Comparison of ENCODE assay signal across 22 cellular contexts in genomic region chr10:15642095-15642494, GRCh38.
DNase-seq lines count a peak whose midpoint lies in the region; ATAC-seq and TF ChIP-seq lines count a peak whose summit lies in the region.
"Had no signal": no experiment of that assay in that cellular context is flagged by ENCODE, and none has a peak within 500 bp of the region (broad histone marks: within the 10 kb centered on the region; RNA-seq: fewer than 3 reads in every experiment).

No MANE protein-coding gene starts in this region.

- no peak overlapping the region for H3K4me3 Mint-ChIP-seq in MCF 10A (ENCODE audit: unreplicated experiment)
- H3K4me3 Mint-ChIP-seq: activated CD4-positive, alpha-beta T cell treated with anti-CD3 and anti-CD28 coated beads, Interleukin-2, amount 10 ng/mL, durations not matched to agents 24 days and 14 days; brain; CD4-positive, CD25-positive, alpha-beta regulatory T cell; natural killer cell treated with Interleukin-12 subunit alpha and Interleukin-12 subunit beta and Interleukin-15 and Interleukin-18, amount 100 ng/mL, for 72 hours had no signal

- H2AFZ ChIP-seq in mammary epithelial cell (ENCODE audit: low read depth, low read length): no peak overlapping the region
- H2AFZ ChIP-seq: parathyroid adenoma had no signal

- H3K27ac Mint-ChIP-seq in MCF 10A (ENCODE audit: low read depth, unreplicated experiment): no peak overlapping the region
- H3K27ac Mint-ChIP-seq: activated CD4-positive, alpha-beta T cell treated with anti-CD3 and anti-CD28 coated beads, Interleukin-2, amount 10 ng/mL, durations not matched to agents 24 days and 14 days; brain; CD4-positive, CD25-positive, alpha-beta regulatory T cell; natural killer cell treated with Interleukin-12 subunit alpha and Interleukin-12 subunit beta and Interleukin-15 and Interleukin-18, amount 100 ng/mL, for 72 hours had no signal

- BruUV-seq in MCF 10A (replicated peaks; lab: Mats Ljungman, UMichigan) (no TSS peak), mammary epithelial cell (replicated peaks; lab: Mats Ljungman, UMichigan) (no TSS peak)

- H3K36me3 Mint-ChIP-seq in MCF 10A (ENCODE audit: insufficient read depth, unreplicated experiment): no peaks in the 10 kb centered on the region
- H3K36me3 Mint-ChIP-seq: brain; CD4-positive, CD25-positive, alpha-beta regulatory T cell; natural killer cell treated with Interleukin-12 subunit alpha and Interleukin-12 subunit beta and Interleukin-15 and Interleukin-18, amount 100 ng/mL, for 72 hours had no signal

- peaks cover 38% of the 10 kb centered on the region for H3K27me3 Mint-ChIP-seq in MCF 10A (ENCODE audit: insufficient read depth, unreplicated experiment)
- H3K27me3 Mint-ChIP-seq: activated CD4-positive, alpha-beta T cell treated with anti-CD3 and anti-CD28 coated beads, Interleukin-2, amount 10 ng/mL, durations not matched to agents 24 days and 14 days; CD4-positive, CD25-positive, alpha-beta regulatory T cell; natural killer cell treated with Interleukin-12 subunit alpha and Interleukin-12 subunit beta and Interleukin-15 and Interleukin-18, amount 100 ng/mL, for 72 hours had no signal

- in situ Hi-C loops in mammary epithelial cell (cut with MboI; ENCODE audit: low sequenced_read_pairs in 2 of 2): no loop called here
- in situ Hi-C loops in astrocyte of the cerebellum (cut with HindIII; ENCODE audit: low sequenced_read_pairs): loop anchor here (5.0 kb wide), 1 partner anchor 45 kb away; no protein-coding TSS in a partner anchor

- POLR2A ChIA-PET in MCF 10A (lab: Yijun Ruan, JAX): interaction anchor here (0.7 kb wide), 1 partner anchor 9 kb away, joined by 3 read pairs; no protein-coding TSS in a partner anchor

- no peak overlapping the region for H3K4me2 ChIP-seq in mammary epithelial cell (ENCODE audit: insufficient read depth, low read depth, low read length)

- H3K4me3 ChIP-seq in mammary epithelial cell (replicated peaks in 1 of 3; ENCODE audit: insufficient read depth in 1 of 3, low read depth in 2 of 3, low read length in 3 of 3) (no peak overlapping the region), astrocyte of the cerebellum (ENCODE audit: low read depth, low read length) (no peak overlapping the region), fibroblast of villous mesenchyme (ENCODE audit: low read depth, low read length) (no peak overlapping the region)
- H3K4me3 ChIP-seq: heart right ventricle, skin epidermis had no signal

- no peaks in the 10 kb centered on the region for H3K4me1 Mint-ChIP-seq in MCF 10A (ENCODE audit: insufficient read depth, unreplicated experiment)
- H3K4me1 Mint-ChIP-seq: activated CD4-positive, alpha-beta T cell treated with anti-CD3 and anti-CD28 coated beads, Interleukin-2, amount 10 ng/mL, durations not matched to agents 24 days and 14 days; CD4-positive, CD25-positive, alpha-beta regulatory T cell had no signal

- no peaks in the 10 kb centered on the region for H3K79me2 ChIP-seq in mammary epithelial cell (ENCODE audit: insufficient read depth, low read length)
- H3K79me2 ChIP-seq: parathyroid adenoma had no signal

- no peaks in the 10 kb centered on the region for H3K36me3 ChIP-seq in mammary epithelial cell (ENCODE audit: insufficient read depth, low read length)
- H3K36me3 ChIP-seq: heart right ventricle had no signal

- intact Hi-C loops in MCF 10A (cut with micrococcal nuclease) (no loop called here), mammary epithelial cell (cut with micrococcal nuclease) (no loop called here)

- H3K9me3 Mint-ChIP-seq in MCF 10A (ENCODE audit: unreplicated experiment): no peaks in the 10 kb centered on the region
- H3K9me3 Mint-ChIP-seq: activated CD4-positive, alpha-beta T cell treated with anti-CD3 and anti-CD28 coated beads, Interleukin-2, amount 10 ng/mL, durations not matched to agents 24 days and 14 days; brain; CD4-positive, CD25-positive, alpha-beta regulatory T cell; natural killer cell treated with Interleukin-12 subunit alpha and Interleukin-12 subunit beta and Interleukin-15 and Interleukin-18, amount 100 ng/mL, for 72 hours had no signal

- no peak overlapping the region for H3K9ac ChIP-seq in mammary epithelial cell (ENCODE audit: insufficient read depth, low read length)
- H3K9ac ChIP-seq: parathyroid adenoma had no signal

- H3K27ac ChIP-seq in mammary epithelial cell (ENCODE audit: insufficient read depth, low read depth, low read length): no peak overlapping the region
- H3K27ac ChIP-seq: 22Rv1, heart right ventricle, parathyroid adenoma, skin epidermis had no signal

- no peaks in the 10 kb centered on the region for H3K9me3 ChIP-seq in mammary epithelial cell (replicated peaks; ENCODE audit: insufficient read depth, low read length)
- H3K9me3 ChIP-seq: heart right ventricle had no signal

- DNase-seq in MCF 10A (ENCODE audit: unreplicated experiment) (peak; percentile 3), mammary epithelial cell (no peak), astrocyte of the cerebellum (ENCODE audit: low read depth) (peak; percentile 32), fibroblast of villous mesenchyme (ENCODE audit: low read depth) (peak; percentile 14), NCI-H446 (lab: John Stamatoyannopoulos, UW) (no peak), D341Med (ENCODE audit: low spot score) (no peak)
- DNase-seq: activated CD4-positive, alpha-beta T cell treated with anti-CD3 and anti-CD28 coated beads, Interleukin-2, amount 10 ng/mL, durations not matched to agents 24 days and 14 days; CD4-positive, CD25-positive, alpha-beta regulatory T cell; cortex of kidney; heart right ventricle; mesendoderm; MV-4-11; NCI-H524 treated with DMSO at 0.1 percent for 48 hours; stimulated activated CD4-positive, alpha-beta T cell treated with anti-CD3 and anti-CD28 coated beads, Interleukin-4, amount 100 ng/mL, for 24 hours had no signal

- no peaks in the 10 kb centered on the region for H3K4me1 ChIP-seq in mammary epithelial cell (ENCODE audit: insufficient read depth, low read length)
- H3K4me1 ChIP-seq: heart right ventricle, parathyroid adenoma had no signal

- dilution Hi-C loops in mammary epithelial cell (cut with HindIII; ENCODE audit: low sequenced_read_pairs): no loop called here

- TF ChIP-seq CTCF in MCF 10A (IDR thresholded peaks at IDR 0.05; ENCODE audit: unreplicated experiment): no peak
- no peak for TF ChIP-seq CTCF in mammary epithelial cell (conservative IDR thresholded peaks at IDR 0.05 in 1 of 2, IDR thresholded peaks at IDR 0.05 in 1 of 2; ENCODE audit: extremely low read depth in 1 of 2, insufficient read depth in 1 of 2, low read depth in 1 of 2, low read length in 2 of 2)
- TF ChIP-seq CTCF in astrocyte of the cerebellum (IDR thresholded peaks at IDR 0.05; ENCODE audit: low read depth, low read length, missing control alignments): no peak
- TF ChIP-seq CTCF in fibroblast of villous mesenchyme (IDR thresholded peaks at IDR 0.05; ENCODE audit: insufficient read depth, low read depth, low read length): no peak

- no peaks in the 10 kb centered on the region for H4K20me1 ChIP-seq in mammary epithelial cell (ENCODE audit: insufficient read depth, low read length)

- ATAC-seq in HG03280 (IDR thresholded peaks at IDR 0.05; ENCODE audit: unreplicated experiment) (no peak), GM21515 (IDR thresholded peaks at IDR 0.05; ENCODE audit: unreplicated experiment) (no peak)
- ATAC-seq: natural killer cell treated with Interleukin-12 subunit alpha and Interleukin-12 subunit beta and Interleukin-15 and Interleukin-18, amount 100 ng/mL, for 72 hours; Right ventricle myocardium inferior had no signal

- CTCF ChIA-PET in MCF 10A (lab: Yijun Ruan, JAX) (no interaction called here), mammary epithelial cell (lab: Charles Lee; ENCODE audit: low non-redundant PET) (no interaction called here)

- no peaks in the 10 kb centered on the region for H3K27me3 ChIP-seq in mammary epithelial cell (ENCODE audit: insufficient read depth, low read length)
- H3K27me3 ChIP-seq: heart right ventricle had no signal

- WGBS in mammary epithelial cell (ENCODE audit: low coverage, missing lambda C conversion rate): 0% methylated on average over 1 of the region's 2 CpGs

Comparison
In these comparisons a context has a peak if more than half of its experiments do, and no peak if none do; other contexts are left out.
1. DNase-seq: peak in MCF 10A (single experiment), astrocyte of the cerebellum (single experiment) and fibroblast of villous mesenchyme (single experiment); none in mammary epithelial cell (single experiment), NCI-H446 (0 of 2) and D341Med (single experiment).